Comparison of ENCODE assay signal across 8 cellular contexts in the genomic region with DNA sequence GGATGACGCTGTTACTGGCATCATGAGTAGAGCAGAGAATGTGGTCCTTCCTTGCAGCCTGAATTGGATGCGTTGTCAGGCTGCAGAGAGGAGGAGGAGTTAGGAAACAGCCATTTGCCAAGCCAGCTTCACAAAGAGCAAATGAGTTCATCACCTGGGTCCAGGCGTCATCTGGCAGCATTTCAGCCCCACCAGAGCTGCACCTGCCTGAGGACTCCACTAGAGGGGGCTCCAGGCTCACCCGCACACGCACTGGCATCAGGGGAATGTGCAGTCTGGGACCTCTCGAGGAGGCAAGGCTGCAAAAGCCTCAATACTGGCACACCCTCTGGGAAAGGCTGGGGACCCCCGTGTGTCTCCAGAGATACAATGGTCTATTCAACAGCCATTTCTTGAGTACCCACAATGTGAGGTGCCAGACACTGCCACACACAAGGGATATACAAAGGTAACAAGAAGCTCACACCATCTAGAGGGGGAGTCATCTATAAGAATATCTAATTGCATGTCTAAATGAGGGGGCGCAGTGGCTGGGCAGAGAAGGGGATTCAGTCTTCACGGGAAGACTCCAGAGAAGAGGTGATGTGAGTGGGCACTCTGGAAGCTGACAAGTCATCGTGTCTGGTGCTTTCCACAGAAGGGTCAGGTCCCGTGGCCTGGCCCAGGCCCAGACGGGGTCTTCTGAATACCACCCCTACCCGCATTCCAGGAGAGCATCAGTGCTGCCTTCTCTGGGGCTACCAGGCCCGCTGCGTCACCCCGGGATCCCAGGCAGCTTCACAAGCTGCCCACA.
DNase-seq lines count a peak whose midpoint lies in the region; ATAC-seq, FAIRE-seq and TF ChIP-seq lines count a peak whose summit lies in the region.

No MANE protein-coding gene starts in this region.

- H3K27me3 ChIP-seq in layer of hippocampus (ENCODE audit: control insufficient read depth, insufficient read depth, low read length), result no peaks in the 10 kb centered on the region

- FAIRE-seq in H54 (lab: Jason Lieb, UNC), result no peak

- no peak overlapping the region for H3K4me3 ChIP-seq in choroid plexus epithelial cell (ENCODE audit: low read depth, low read length)

- DNase-seq in AG20443 (ENCODE audit: low spot score) (peak; percentile 95), H54 (ENCODE audit: insufficient read length, low spot score) (peak; percentile 96), NCI-H2227 (lab: John Stamatoyannopoulos, UW; ENCODE audit: unreplicated experiment) (peak; percentile 84), choroid plexus epithelial cell (ENCODE audit: low read depth) (peak; percentile 79)
- peak; percentile 56 for DNase-seq in activated CD4-positive, CD25-positive, alpha-beta regulatory T cell treated with anti-CD3 and anti-CD28 coated beads, Interleukin-2, amount 50 U/mL, for 72 hours
- DNase-seq in stimulated activated CD4-positive, alpha-beta T cell treated with anti-CD3 and anti-CD28 coated beads, Interleukin-2, amount 100 ng/mL, for 48 hours, result peak; percentile 58 to 66

- TF ChIP-seq POLR2A in H54 (IDR thresholded peaks at IDR 0.05; ENCODE audit: low read depth, low read length), result no peak

- ATAC-seq in HG03354 (IDR thresholded peaks at IDR 0.05; ENCODE audit: poor library complexity, severe bottlenecking, unreplicated experiment), result no peak

- H3K27ac ChIP-seq in layer of hippocampus (ENCODE audit: low read depth, low read length), result peak overlapping the region; percentile 100

- peak; percentile 99 for TF ChIP-seq CTCF in choroid plexus epithelial cell (conservative IDR thresholded peaks at IDR 0.05; ENCODE audit: low read depth, low read length)
